17 cellular contexts compared by ENCODE assay signal in the genomic region with DNA sequence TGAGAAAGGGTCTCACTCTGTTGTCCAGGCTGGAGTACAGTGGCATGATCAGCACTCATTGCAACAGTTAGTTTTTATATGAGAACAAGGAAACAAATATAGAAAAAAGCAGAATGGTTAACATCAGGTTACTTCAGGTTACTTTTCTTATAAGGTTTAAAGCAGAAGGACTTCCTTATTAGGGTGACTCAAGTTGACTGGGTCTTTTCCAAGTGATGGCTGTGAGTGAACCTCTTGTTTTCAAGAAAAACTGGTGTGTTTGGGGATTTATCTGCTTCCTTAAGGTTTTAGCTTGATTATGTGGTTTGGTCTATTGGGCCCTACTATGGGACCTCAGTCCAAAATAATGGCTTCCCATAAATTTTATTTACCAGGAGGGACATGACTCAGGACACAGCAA.
DNase-seq lines count a peak whose midpoint lies in the region; TF ChIP-seq lines count a peak whose summit lies in the region.
"Had no signal": no experiment of that assay in that cellular context is flagged by ENCODE, and none has a peak within 500 bp of the region (broad histone marks: within the 10 kb centered on the region; RNA-seq: fewer than 3 reads in every experiment).

No MANE protein-coding gene starts in this region.

- peaks cover 14% of the 10 kb centered on the region for H3K27me3 Mint-ChIP-seq in endothelial cell (ENCODE audit: unreplicated experiment)
- H3K27me3 Mint-ChIP-seq: activated naive CD8-positive, alpha-beta T cell treated with anti-CD3 and anti-CD28 coated beads, Interleukin-2, amount 50 U/mL, for 24 hours had no signal

- peak overlapping the region; percentile 43 for H3K27ac ChIP-seq in SJSA1
- H3K27ac ChIP-seq: WERI-Rb-1 had no signal

- peaks cover 20% of the 10 kb centered on the region for H3K4me1 Mint-ChIP-seq in endothelial cell (ENCODE audit: unreplicated experiment)

- no peak overlapping the region for H3K27ac Mint-ChIP-seq in endothelial cell (ENCODE audit: unreplicated experiment)
- H3K27ac Mint-ChIP-seq: activated naive CD8-positive, alpha-beta T cell treated with anti-CD3 and anti-CD28 coated beads, Interleukin-2, amount 50 U/mL, for 24 hours; CD8-positive, alpha-beta T cell had no signal

- DNase-seq in EL: peak; percentile 56
- DNase-seq in SJSA1 (ENCODE audit: low read depth in 1 of 2, low spot score in 2 of 2): peak in 1 of 2 experiments; percentile 80
- peak; percentile 3 to 26 for DNase-seq in erythroblast (lab: John Stamatoyannopoulos, UW)
- peak; percentile 96 for DNase-seq in renal cortical epithelial cell (ENCODE audit: low read depth)
- DNase-seq in iPS-NIHi7 (ENCODE audit: extremely low spot score): no peak
- DNase-seq in nucleus accumbens (lab: John Stamatoyannopoulos, UW): no peak
- no peak for DNase-seq in NCI-H2196 (lab: John Stamatoyannopoulos, UW; ENCODE audit: unreplicated experiment)
- no peak for DNase-seq in endothelial cell (ENCODE audit: low spot score)
- DNase-seq: activated CD8-positive, alpha-beta memory T cell treated with anti-CD3 and anti-CD28 coated beads, Interleukin-2, amount 50 U/mL, for 4 hours; activated naive CD8-positive, alpha-beta T cell treated with anti-CD3 and anti-CD28 coated beads, Interleukin-2, amount 50 U/mL, for 24 hours; CD8-positive, alpha-beta T cell; NCI-H1092; NCI-H524 treated with DMSO at 0.1 percent for 48 hours; retina; SIG-M5; substantia nigra; WERI-Rb-1 had no signal

- no peaks in the 10 kb centered on the region for H3K9me3 Mint-ChIP-seq in endothelial cell (ENCODE audit: unreplicated experiment)

- TF ChIP-seq CTCF in endothelial cell (IDR thresholded peaks at IDR 0.05; ENCODE audit: unreplicated experiment): no peak

- H3K4me3 ChIP-seq in SJSA1: no peak overlapping the region

- H3K9me3 ChIP-seq in SJSA1 (replicated peaks): no peaks in the 10 kb centered on the region

- H3K27me3 ChIP-seq in SJSA1 (replicated peaks): no peaks in the 10 kb centered on the region

- H3K4me1 ChIP-seq in SJSA1 (replicated peaks): peaks cover 45% of the 10 kb centered on the region

- H3K36me3 Mint-ChIP-seq in endothelial cell (ENCODE audit: low read depth, unreplicated experiment): no peaks in the 10 kb centered on the region
- H3K36me3 Mint-ChIP-seq: CD8-positive, alpha-beta T cell had no signal

- no peaks in the 10 kb centered on the region for H3K36me3 ChIP-seq in SJSA1
- H3K36me3 ChIP-seq: WERI-Rb-1 had no signal

- no peak overlapping the region for H3K4me3 Mint-ChIP-seq in endothelial cell (ENCODE audit: unreplicated experiment)
- H3K4me3 Mint-ChIP-seq: activated naive CD8-positive, alpha-beta T cell treated with anti-CD3 and anti-CD28 coated beads, Interleukin-2, amount 50 U/mL, for 24 hours; CD8-positive, alpha-beta T cell had no signal

- TF ChIP-seq POLR2A in erythroblast (IDR thresholded peaks at IDR 0.05; ENCODE audit: low read length): no peak

Comparison
In these comparisons a context has a peak if more than half of its experiments do, and no peak if none do; other contexts are left out.
1. DNase-seq: peak in EL (single experiment), erythroblast (2 of 2) and renal cortical epithelial cell (single experiment); none in iPS-NIHi7 (single experiment), nucleus accumbens (0 of 56), NCI-H2196 (single experiment) and endothelial cell (single experiment).